ENCODE assay signal across 8 cellular contexts in genomic region chr3:97971679-97972567, GRCh38. TPM values are rescaled to one million over a fixed set of nuclear protein-coding genes. Genes with fewer than 3 reads are reported as not detected.
DNase-seq lines count a peak whose midpoint lies in the region; ATAC-seq and TF ChIP-seq lines count a peak whose summit lies in the region.

RIOX2 (minus strand) TSS chr3:97972431; CDS start chr3:97967593, 4,838 bp downstream.

- no peaks in the 10 kb centered on the region for H4K20me1 ChIP-seq in OCI-LY7 (ENCODE audit: insufficient read depth, low read length)

- BruUV-seq in OCI-LY7 (replicated peaks; lab: Mats Ljungman, UMichigan): TSS peak; percentile 72

- peak within 1 kb of the TSS; percentile 90 for H3K27ac Mint-ChIP-seq in stimulated activated effector memory CD8-positive, alpha-beta T cell treated with anti-CD3 and anti-CD28 coated beads, Interleukin-12 subunit alpha, Interleukin-12 subunit beta, amount 100 ng/mL, for 72 hours

- ATAC-seq in GM19452 (IDR thresholded peaks at IDR 0.05; ENCODE audit: unreplicated experiment): peak; percentile 87
- peak; percentile 97 for ATAC-seq in esophagus mucosa
- ATAC-seq in stimulated activated effector memory CD8-positive, alpha-beta T cell treated with anti-CD3 and anti-CD28 coated beads, Interleukin-12 subunit alpha, Interleukin-12 subunit beta, amount 100 ng/mL, for 72 hours: peak; percentile 95

- H3K4me3 ChIP-seq in OCI-LY7 (ENCODE audit: low read depth, low read length, poor library complexity, severe bottlenecking): peak within 1 kb of the TSS; percentile 73

- DNase-seq in COLO829 (ENCODE audit: low spot score) (peak; percentile 56), HK-2 (ENCODE audit: unreplicated experiment) (peak; percentile 78), OCI-LY7 (ENCODE audit: low spot score) (peak; percentile 79), activated T-cell treated with anti-CD3 and anti-CD28 coated beads for 48 hours (ENCODE audit: low read depth) (peak; percentile 74), myocyte (ENCODE audit: low read depth) (peak; percentile 76)
- peak; percentile 48 to 80 for DNase-seq in stimulated activated effector memory CD8-positive, alpha-beta T cell treated with anti-CD3 and anti-CD28 coated beads, Interleukin-12 subunit alpha, Interleukin-12 subunit beta, amount 100 ng/mL, for 72 hours (ENCODE audit: low spot score in 2 of 2)

- H3K27ac ChIP-seq in OCI-LY7 (ENCODE audit: low read depth, low read length, poor library complexity, severe bottlenecking): peak within 1 kb of the TSS; percentile 46

- H3K79me2 ChIP-seq in OCI-LY7 (ENCODE audit: insufficient read depth, low read depth, low read length): peaks cover 28% of the 10 kb centered on the region; the same call in 1 of the 2 replicates

- H3K36me3 Mint-ChIP-seq in stimulated activated effector memory CD8-positive, alpha-beta T cell treated with anti-CD3 and anti-CD28 coated beads, Interleukin-12 subunit alpha, Interleukin-12 subunit beta, amount 100 ng/mL, for 72 hours: peaks cover 5% of the 10 kb centered on the region

- H3K9me2 ChIP-seq in OCI-LY7 (ENCODE audit: insufficient read depth, low read length): no peaks in the 10 kb centered on the region

- H3K36me3 ChIP-seq in OCI-LY7 (ENCODE audit: insufficient read depth, low read length): peaks cover 6% of the 10 kb centered on the region; the same call in 1 of the 2 replicates

- TF ChIP-seq CTCF in OCI-LY7 (conservative IDR thresholded peaks at IDR 0.05; ENCODE audit: low read length): no peak

- H3K4me1 Mint-ChIP-seq in stimulated activated effector memory CD8-positive, alpha-beta T cell treated with anti-CD3 and anti-CD28 coated beads, Interleukin-12 subunit alpha, Interleukin-12 subunit beta, amount 100 ng/mL, for 72 hours: peaks cover 49% of the 10 kb centered on the region

- POLR2A ChIA-PET in OCI-LY7 (lab: Charles Lee): interaction anchor here (0.6 to 1.3 kb wide), 2 partner anchors 12 to 36 kb away, joined by 4 to 6 read pairs; no protein-coding TSS in a partner anchor

- peaks cover 32% of the 10 kb centered on the region for H3K4me1 ChIP-seq in OCI-LY7 (ENCODE audit: insufficient read depth, low read length, poor library complexity, severe bottlenecking)

- H3K9me3 ChIP-seq in OCI-LY7 (ENCODE audit: low read length): no peaks in the 10 kb centered on the region

- peak within 1 kb of the TSS; percentile 68 for H2AFZ ChIP-seq in OCI-LY7 (ENCODE audit: low read length)

- H3K4me2 ChIP-seq in OCI-LY7 (ENCODE audit: low read length): peak within 1 kb of the TSS; percentile 96

- CTCF ChIA-PET in OCI-LY7 (lab: Charles Lee; ENCODE audit: unreplicated experiment): interaction anchor here (1.0 kb wide), 1 partner anchor 51 kb away, joined by 3 read pairs; no protein-coding TSS in a partner anchor

- H3K4me3 Mint-ChIP-seq in stimulated activated effector memory CD8-positive, alpha-beta T cell treated with anti-CD3 and anti-CD28 coated beads, Interleukin-12 subunit alpha, Interleukin-12 subunit beta, amount 100 ng/mL, for 72 hours: peak within 1 kb of the TSS; percentile 82

- intact Hi-C loops in OCI-LY7 (cut with micrococcal nuclease; ENCODE audit: unreplicated experiment): loop anchor here (2.0 to 5.0 kb wide), 2 partner anchors 35 to 210 kb away; partner anchors contain the start of gene ARL6

- no peaks in the 10 kb centered on the region for H3K9me3 Mint-ChIP-seq in stimulated activated effector memory CD8-positive, alpha-beta T cell treated with anti-CD3 and anti-CD28 coated beads, Interleukin-12 subunit alpha, Interleukin-12 subunit beta, amount 100 ng/mL, for 72 hours

RNA-seq across cellular contexts. Expression of gene RIOX2, which starts in this region (rescaled TPM):
- 26.1 and 26.8 TPM in 2 replicates for total RNA-seq in OCI-LY7 (2014; rRNA removed; shearing (Covaris generic))
- total RNA-seq in OCI-LY7 (2022) (32.0 and 32.6 TPM in 2 replicates), esophagus mucosa (33.6 TPM), myocyte (24.4 and 36.6 TPM in 2 replicates)
- polyA plus RNA-seq in myocyte (2012): 12.7 TPM

Comparison
In these comparisons a context has a peak if more than half of its experiments do, and no peak if none do; other contexts are left out.
1. Peak in every context shown above with its lines: DNase-seq, ATAC-seq, H3K4me3 ChIP-seq and H3K27ac ChIP-seq.